In the genomic region with DNA sequence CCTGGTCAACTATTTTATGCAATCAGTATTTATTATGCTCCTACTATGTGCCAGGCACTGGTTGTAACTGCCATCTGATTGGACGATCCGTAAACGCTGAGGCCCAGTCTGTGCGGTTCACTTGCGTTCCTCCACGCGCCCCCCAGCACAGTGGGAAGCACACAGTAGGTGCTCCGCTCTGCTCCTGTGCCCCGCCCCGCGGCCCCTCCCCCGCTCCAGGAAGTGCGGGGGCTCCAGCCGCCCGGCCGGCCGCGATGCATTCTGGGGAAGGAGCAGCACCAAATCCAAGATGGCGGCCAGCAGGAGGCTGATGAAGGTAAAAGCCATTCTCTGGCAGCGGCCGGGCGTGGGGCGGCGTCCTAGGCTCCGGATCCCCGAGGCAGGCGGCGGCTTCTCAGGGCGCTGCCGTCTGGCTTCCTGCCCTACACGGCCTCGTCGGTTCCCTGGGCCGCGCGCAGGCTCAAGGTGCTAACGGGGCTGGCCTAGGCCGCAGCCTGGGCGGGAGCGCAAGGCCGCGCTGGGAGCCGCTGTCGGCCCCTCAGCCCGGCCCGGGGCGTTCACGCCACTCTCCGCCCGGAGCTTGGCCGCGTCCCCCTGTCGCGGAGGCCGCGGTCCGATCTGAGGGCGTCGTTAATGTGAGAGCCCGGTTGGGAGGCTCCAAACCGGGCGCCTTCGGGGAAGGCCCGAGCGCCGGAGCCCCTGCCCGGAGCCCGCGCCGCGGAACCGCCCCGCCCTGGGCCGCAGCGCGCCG, we compare ENCODE assay signal across 1 cellular context.
TF ChIP-seq lines count a peak whose summit lies in the region.

A gene (plus strand): TSS at position 259 of the 751 bp plus-strand sequence. CDS start 31 bp downstream, at position 290.

TF ChIP-seq in HepG2, 621 proteins besides CTCF, POLR2A, EP300 and RAD21 (continued from another document and continues in another):
- TF ChIP-seq, protein P1, sequence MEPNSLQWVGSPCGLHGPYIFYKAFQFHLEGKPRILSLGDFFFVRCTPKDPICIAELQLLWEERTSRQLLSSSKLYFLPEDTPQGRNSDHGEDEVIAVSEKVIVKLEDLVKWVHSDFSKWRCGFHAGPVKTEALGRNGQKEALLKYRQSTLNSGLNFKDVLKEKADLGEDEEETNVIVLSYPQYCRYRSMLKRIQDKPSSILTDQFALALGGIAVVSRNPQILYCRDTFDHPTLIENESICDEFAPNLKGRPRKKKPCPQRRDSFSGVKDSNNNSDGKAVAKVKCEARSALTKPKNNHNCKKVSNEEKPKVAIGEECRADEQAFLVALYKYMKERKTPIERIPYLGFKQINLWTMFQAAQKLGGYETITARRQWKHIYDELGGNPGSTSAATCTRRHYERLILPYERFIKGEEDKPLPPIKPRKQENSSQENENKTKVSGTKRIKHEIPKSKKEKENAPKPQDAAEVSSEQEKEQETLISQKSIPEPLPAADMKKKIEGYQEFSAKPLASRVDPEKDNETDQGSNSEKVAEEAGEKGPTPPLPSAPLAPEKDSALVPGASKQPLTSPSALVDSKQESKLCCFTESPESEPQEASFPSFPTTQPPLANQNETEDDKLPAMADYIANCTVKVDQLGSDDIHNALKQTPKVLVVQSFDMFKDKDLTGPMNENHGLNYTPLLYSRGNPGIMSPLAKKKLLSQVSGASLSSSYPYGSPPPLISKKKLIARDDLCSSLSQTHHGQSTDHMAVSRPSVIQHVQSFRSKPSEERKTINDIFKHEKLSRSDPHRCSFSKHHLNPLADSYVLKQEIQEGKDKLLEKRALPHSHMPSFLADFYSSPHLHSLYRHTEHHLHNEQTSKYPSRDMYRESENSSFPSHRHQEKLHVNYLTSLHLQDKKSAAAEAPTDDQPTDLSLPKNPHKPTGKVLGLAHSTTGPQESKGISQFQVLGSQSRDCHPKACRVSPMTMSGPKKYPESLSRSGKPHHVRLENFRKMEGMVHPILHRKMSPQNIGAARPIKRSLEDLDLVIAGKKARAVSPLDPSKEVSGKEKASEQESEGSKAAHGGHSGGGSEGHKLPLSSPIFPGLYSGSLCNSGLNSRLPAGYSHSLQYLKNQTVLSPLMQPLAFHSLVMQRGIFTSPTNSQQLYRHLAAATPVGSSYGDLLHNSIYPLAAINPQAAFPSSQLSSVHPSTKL (CRISPR knock-in tag; IDR thresholded peaks at IDR 0.05), result peak; percentile 66
- TF ChIP-seq ZNF337 (CRISPR knock-in tag; IDR thresholded peaks at IDR 0.05; ENCODE audit: borderline replicate concordance, low read depth) (peak; percentile 10; the same call in 1 of the 2 replicates), ZNF234 (CRISPR knock-in tag; conservative IDR thresholded peaks at IDR 0.05) (0 out of 2 replicates have a peak, but pooled peaks have one; percentile 44), ZNF569 (CRISPR knock-in tag; IDR thresholded peaks at IDR 0.05; ENCODE audit: borderline replicate concordance) (no peak), SOX5 (CRISPR knock-in tag; IDR thresholded peaks at IDR 0.05; ENCODE audit: borderline replicate concordance) (0 out of 2 replicates have a peak, but pooled peaks have one; percentile 16), RBM22 (optimal IDR thresholded peaks at IDR 0.05; ENCODE audit: low read length) (no peak), TBP (CRISPR knock-in tag; IDR thresholded peaks at IDR 0.05) (no peak), CHD2 (IDR thresholded peaks at IDR 0.05; ENCODE audit: low read depth, low read length) (no peak), PCBP2 (optimal IDR thresholded peaks at IDR 0.05; ENCODE audit: low read depth, low read length, poor library complexity, severe bottlenecking) (no peak), ZNF350 (CRISPR knock-in tag; IDR thresholded peaks at IDR 0.05; ENCODE audit: borderline replicate concordance, low read depth) (no peak; the same call in none of the 2 replicates), ZNF878 (CRISPR knock-in tag; IDR thresholded peaks at IDR 0.05) (0 out of 2 replicates have a peak, but pooled peaks have one; percentile 12), EEA1 (CRISPR knock-in tag; IDR thresholded peaks at IDR 0.05; ENCODE audit: borderline replicate concordance) (peak; percentile 94), NR2F6 (IDR thresholded peaks at IDR 0.05) (no peak), NR2F6 (CRISPR knock-in tag; IDR thresholded peaks at IDR 0.05) (no peak), ADNP (CRISPR knock-in tag; IDR thresholded peaks at IDR 0.05) (peak; percentile 68; the same call in 1 of the 2 replicates), CHCHD3 (CRISPR knock-in tag; IDR thresholded peaks at IDR 0.05) (peak; percentile 96), SSRP1 (CRISPR knock-in tag; IDR thresholded peaks at IDR 0.05) (0 out of 2 replicates have a peak, but pooled peaks have one; percentile 62), HOXA3 (CRISPR knock-in tag; IDR thresholded peaks at IDR 0.05) (peak; percentile 87), ZSCAN9 (CRISPR knock-in tag; IDR thresholded peaks at IDR 0.05; ENCODE audit: borderline replicate concordance) (peak; percentile 63; the same call in 1 of the 2 replicates), ARHGAP35 (CRISPR knock-in tag; IDR thresholded peaks at IDR 0.05; ENCODE audit: borderline replicate concordance) (peak; percentile 74; the same call in 1 of the 2 replicates), ETV6 (CRISPR knock-in tag; conservative IDR thresholded peaks at IDR 0.05) (peak; percentile 39; the same call in 1 of the 2 replicates), ZNF510 (CRISPR knock-in tag; IDR thresholded peaks at IDR 0.05; ENCODE audit: low read depth) (peak; percentile 85; the same call in 1 of the 2 replicates), NAIF1 (CRISPR knock-in tag; IDR thresholded peaks at IDR 0.05; ENCODE audit: borderline replicate concordance) (no peak), ZNF501 (CRISPR knock-in tag; IDR thresholded peaks at IDR 0.05) (peak; percentile 80), ZNF33B (CRISPR knock-in tag; IDR thresholded peaks at IDR 0.05) (no peak; the same call in 1 of the 2 replicates), NFATC3 (CRISPR knock-in tag; IDR thresholded peaks at IDR 0.05) (no peak), NBN (conservative IDR thresholded peaks at IDR 0.05) (no peak), MIER3 (CRISPR knock-in tag; IDR thresholded peaks at IDR 0.05; ENCODE audit: borderline replicate concordance) (peak; percentile 45; the same call in 1 of the 2 replicates), ZNF792 (CRISPR knock-in tag; IDR thresholded peaks at IDR 0.05) (peak; percentile 91), MAZ (IDR thresholded peaks at IDR 0.05; ENCODE audit: borderline replicate concordance, low read depth, low read length) (peak; percentile 91), MAZ (CRISPR knock-in tag; IDR thresholded peaks at IDR 0.05; ENCODE audit: low read depth) (peak; percentile 72), SIX4 (CRISPR knock-in tag; IDR thresholded peaks at IDR 0.05) (0 out of 2 replicates have a peak, but pooled peaks have one; percentile 24), NR3C1 (CRISPR knock-in tag; IDR thresholded peaks at IDR 0.05) (no peak), GFI1 (CRISPR knock-in tag; IDR thresholded peaks at IDR 0.05; ENCODE audit: borderline replicate concordance) (peak; percentile 70; the same call in 1 of the 2 replicates), CBX1 (IDR thresholded peaks at IDR 0.05; ENCODE audit: low read depth) (peak; percentile 77), CBX5 (CRISPR knock-in tag; IDR thresholded peaks at IDR 0.05; ENCODE audit: borderline replicate concordance) (peak; percentile 68; the same call in 1 of the 2 replicates)
- TF ChIP-seq, protein P2, sequence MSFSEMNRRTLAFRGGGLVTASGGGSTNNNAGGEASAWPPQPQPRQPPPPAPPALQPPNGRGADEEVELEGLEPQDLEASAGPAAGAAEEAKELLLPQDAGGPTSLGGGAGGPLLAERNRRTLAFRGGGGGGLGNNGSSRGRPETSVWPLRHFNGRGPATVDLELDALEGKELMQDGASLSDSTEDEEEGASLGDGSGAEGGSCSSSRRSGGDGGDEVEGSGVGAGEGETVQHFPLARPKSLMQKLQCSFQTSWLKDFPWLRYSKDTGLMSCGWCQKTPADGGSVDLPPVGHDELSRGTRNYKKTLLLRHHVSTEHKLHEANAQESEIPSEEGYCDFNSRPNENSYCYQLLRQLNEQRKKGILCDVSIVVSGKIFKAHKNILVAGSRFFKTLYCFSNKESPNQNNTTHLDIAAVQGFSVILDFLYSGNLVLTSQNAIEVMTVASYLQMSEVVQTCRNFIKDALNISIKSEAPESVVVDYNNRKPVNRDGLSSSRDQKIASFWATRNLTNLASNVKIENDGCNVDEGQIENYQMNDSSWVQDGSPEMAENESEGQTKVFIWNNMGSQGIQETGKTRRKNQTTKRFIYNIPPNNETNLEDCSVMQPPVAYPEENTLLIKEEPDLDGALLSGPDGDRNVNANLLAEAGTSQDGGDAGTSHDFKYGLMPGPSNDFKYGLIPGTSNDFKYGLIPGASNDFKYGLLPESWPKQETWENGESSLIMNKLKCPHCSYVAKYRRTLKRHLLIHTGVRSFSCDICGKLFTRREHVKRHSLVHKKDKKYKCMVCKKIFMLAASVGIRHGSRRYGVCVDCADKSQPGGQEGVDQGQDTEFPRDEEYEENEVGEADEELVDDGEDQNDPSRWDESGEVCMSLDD (CRISPR knock-in tag; IDR thresholded peaks at IDR 0.05; ENCODE audit: borderline replicate concordance), result peak; percentile 51; the same call in 1 of the 2 replicates
- TF ChIP-seq, protein P3, sequence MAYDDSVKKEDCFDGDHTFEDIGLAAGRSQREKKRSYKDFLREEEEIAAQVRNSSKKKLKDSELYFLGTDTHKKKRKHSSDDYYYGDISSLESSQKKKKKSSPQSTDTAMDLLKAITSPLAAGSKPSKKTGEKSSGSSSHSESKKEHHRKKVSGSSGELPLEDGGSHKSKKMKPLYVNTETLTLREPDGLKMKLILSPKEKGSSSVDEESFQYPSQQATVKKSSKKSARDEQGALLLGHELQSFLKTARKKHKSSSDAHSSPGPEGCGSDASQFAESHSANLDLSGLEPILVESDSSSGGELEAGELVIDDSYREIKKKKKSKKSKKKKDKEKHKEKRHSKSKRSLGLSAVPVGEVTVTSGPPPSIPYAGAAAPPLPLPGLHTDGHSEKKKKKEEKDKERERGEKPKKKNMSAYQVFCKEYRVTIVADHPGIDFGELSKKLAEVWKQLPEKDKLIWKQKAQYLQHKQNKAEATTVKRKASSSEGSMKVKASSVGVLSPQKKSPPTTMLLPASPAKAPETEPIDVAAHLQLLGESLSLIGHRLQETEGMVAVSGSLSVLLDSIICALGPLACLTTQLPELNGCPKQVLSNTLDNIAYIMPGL (CRISPR knock-in tag; IDR thresholded peaks at IDR 0.05; ENCODE audit: borderline replicate concordance in 1 of 2, low read depth in 1 of 2), result peak; percentile 89 to 92
- TF ChIP-seq, protein P4, sequence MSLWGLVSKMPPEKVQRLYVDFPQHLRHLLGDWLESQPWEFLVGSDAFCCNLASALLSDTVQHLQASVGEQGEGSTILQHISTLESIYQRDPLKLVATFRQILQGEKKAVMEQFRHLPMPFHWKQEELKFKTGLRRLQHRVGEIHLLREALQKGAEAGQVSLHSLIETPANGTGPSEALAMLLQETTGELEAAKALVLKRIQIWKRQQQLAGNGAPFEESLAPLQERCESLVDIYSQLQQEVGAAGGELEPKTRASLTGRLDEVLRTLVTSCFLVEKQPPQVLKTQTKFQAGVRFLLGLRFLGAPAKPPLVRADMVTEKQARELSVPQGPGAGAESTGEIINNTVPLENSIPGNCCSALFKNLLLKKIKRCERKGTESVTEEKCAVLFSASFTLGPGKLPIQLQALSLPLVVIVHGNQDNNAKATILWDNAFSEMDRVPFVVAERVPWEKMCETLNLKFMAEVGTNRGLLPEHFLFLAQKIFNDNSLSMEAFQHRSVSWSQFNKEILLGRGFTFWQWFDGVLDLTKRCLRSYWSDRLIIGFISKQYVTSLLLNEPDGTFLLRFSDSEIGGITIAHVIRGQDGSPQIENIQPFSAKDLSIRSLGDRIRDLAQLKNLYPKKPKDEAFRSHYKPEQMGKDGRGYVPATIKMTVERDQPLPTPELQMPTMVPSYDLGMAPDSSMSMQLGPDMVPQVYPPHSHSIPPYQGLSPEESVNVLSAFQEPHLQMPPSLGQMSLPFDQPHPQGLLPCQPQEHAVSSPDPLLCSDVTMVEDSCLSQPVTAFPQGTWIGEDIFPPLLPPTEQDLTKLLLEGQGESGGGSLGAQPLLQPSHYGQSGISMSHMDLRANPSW (CRISPR knock-in tag; IDR thresholded peaks at IDR 0.05; ENCODE audit: borderline replicate concordance), result no peak
- TF ChIP-seq, protein P5, sequence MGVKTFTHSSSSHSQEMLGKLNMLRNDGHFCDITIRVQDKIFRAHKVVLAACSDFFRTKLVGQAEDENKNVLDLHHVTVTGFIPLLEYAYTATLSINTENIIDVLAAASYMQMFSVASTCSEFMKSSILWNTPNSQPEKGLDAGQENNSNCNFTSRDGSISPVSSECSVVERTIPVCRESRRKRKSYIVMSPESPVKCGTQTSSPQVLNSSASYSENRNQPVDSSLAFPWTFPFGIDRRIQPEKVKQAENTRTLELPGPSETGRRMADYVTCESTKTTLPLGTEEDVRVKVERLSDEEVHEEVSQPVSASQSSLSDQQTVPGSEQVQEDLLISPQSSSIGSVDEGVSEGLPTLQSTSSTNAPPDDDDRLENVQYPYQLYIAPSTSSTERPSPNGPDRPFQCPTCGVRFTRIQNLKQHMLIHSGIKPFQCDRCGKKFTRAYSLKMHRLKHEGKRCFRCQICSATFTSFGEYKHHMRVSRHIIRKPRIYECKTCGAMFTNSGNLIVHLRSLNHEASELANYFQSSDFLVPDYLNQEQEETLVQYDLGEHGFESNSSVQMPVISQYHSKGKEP (CRISPR knock-in tag; IDR thresholded peaks at IDR 0.05), result no peak
- TF ChIP-seq, protein P6, sequence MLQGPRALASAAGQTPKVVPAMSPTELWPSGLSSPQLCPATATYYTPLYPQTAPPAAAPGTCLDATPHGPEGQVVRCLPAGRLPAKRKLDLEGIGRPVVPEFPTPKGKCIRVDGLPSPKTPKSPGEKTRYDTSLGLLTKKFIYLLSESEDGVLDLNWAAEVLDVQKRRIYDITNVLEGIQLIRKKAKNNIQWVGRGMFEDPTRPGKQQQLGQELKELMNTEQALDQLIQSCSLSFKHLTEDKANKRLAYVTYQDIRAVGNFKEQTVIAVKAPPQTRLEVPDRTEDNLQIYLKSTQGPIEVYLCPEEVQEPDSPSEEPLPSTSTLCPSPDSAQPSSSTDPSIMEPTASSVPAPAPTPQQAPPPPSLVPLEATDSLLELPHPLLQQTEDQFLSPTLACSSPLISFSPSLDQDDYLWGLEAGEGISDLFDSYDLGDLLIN (CRISPR knock-in tag; IDR thresholded peaks at IDR 0.05; ENCODE audit: borderline replicate concordance), result 0 out of 2 replicates have a peak, but pooled peaks have one; percentile 43
